3 cellular contexts compared by ENCODE assay signal in the genomic region with DNA sequence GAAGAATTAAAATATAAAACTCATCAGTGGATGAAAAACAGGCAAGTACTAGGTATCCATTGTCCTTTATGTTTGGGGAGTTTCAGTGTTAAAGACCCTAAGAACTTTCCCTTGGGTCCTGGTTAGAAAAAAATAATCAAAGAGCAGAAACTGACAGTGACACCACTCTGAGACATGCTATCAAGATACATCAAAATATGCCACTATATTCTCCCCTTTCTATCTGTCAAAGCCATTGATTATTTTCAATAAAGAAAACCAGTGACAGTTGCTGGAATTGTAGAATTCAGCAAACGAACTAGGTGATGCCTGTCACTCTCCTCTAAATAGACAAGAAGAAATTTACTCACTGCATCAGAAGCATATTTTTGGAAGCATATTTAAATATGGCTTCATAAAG.
"Had no signal": no experiment of that assay in that cellular context is flagged by ENCODE, and none has a peak within 500 bp of the region (broad histone marks: within the 10 kb centered on the region; RNA-seq: fewer than 3 reads in every experiment).

No MANE protein-coding gene starts in this region.

- H3K4me3 ChIP-seq: GM12878 had no signal

- DNase-seq: GDM1, GF-D8 had no signal
